Comparison of ENCODE assay signal across 19 cellular contexts in genomic region chr19:51461723-51462161, GRCh38. TPM values are rescaled to one million over a fixed set of nuclear protein-coding genes. Genes with fewer than 3 reads are reported as not detected.
A peak's percentile ranks its signal among the peaks of the same experiment; 100 is the strongest.
DNase-seq lines count a peak whose midpoint lies in the region; ATAC-seq and TF ChIP-seq lines count a peak whose summit lies in the region.
"Had no signal": no experiment of that assay in that cellular context is flagged by ENCODE, and none has a peak within 500 bp of the region (broad histone marks: within the 10 kb centered on the region; RNA-seq: fewer than 3 reads in every experiment).

No MANE protein-coding gene starts in this region.

- H3K4me3 ChIP-seq in lower lobe of right lung (no peak overlapping the region), upper lobe of left lung (no peak overlapping the region), Karpas-422 (ENCODE audit: low read length) (no peak overlapping the region)
- H3K4me3 ChIP-seq: breast epithelium, gastrocnemius medialis had no signal

- H3K4me2 ChIP-seq in Karpas-422 (ENCODE audit: low read depth, low read length, poor library complexity, severe bottlenecking) = no peak overlapping the region

- no peak overlapping the region for H3K27ac Mint-ChIP-seq in activated CD4-positive, alpha-beta memory T cell treated with anti-CD3 and anti-CD28 coated beads, Interleukin-2, amount 10 ng/mL, durations not matched to agents 7 days and 5 days
- H3K27ac Mint-ChIP-seq in activated CD4-positive, alpha-beta memory T cell treated with anti-CD3 and anti-CD28 coated beads for 36 hours = no peak overlapping the region
- H3K27ac Mint-ChIP-seq: activated naive CD4-positive, alpha-beta T cell treated with anti-CD3 and anti-CD28 coated beads for 36 hours; progenitor cell of endocrine pancreas had no signal

- WGBS in upper lobe of left lung, 2 donors = 40 to 59% methylated on average over 3 to 8 of the region's 8 CpGs

- no peaks in the 10 kb centered on the region for H3K9me3 Mint-ChIP-seq in activated CD4-positive, alpha-beta memory T cell treated with anti-CD3 and anti-CD28 coated beads, Interleukin-2, amount 10 ng/mL, durations not matched to agents 7 days and 5 days
- H3K9me3 Mint-ChIP-seq in activated CD4-positive, alpha-beta memory T cell treated with anti-CD3 and anti-CD28 coated beads for 36 hours = no peaks in the 10 kb centered on the region
- H3K9me3 Mint-ChIP-seq: activated naive CD4-positive, alpha-beta T cell treated with anti-CD3 and anti-CD28 coated beads for 36 hours had no signal

- H3K4me1 ChIP-seq in lower lobe of right lung (no peaks in the 10 kb centered on the region), upper lobe of left lung (peaks cover 0 to 18% (median 3%) of the 10 kb centered on the region in 4 donors), Karpas-422 (ENCODE audit: low read length) (no peaks in the 10 kb centered on the region)
- H3K4me1 ChIP-seq: breast epithelium, Caco-2, gastrocnemius medialis had no signal

- peaks cover 27% of the 10 kb centered on the region for H3K27me3 Mint-ChIP-seq in activated CD4-positive, alpha-beta memory T cell treated with anti-CD3 and anti-CD28 coated beads, Interleukin-2, amount 10 ng/mL, durations not matched to agents 7 days and 5 days
- H3K27me3 Mint-ChIP-seq in activated CD4-positive, alpha-beta memory T cell treated with anti-CD3 and anti-CD28 coated beads for 36 hours = peaks cover 34% of the 10 kb centered on the region

- no peaks in the 10 kb centered on the region for H3K36me3 ChIP-seq in lower lobe of right lung
- H3K36me3 ChIP-seq in upper lobe of left lung = no peaks in the 10 kb centered on the region
- no peaks in the 10 kb centered on the region for H3K36me3 ChIP-seq in Karpas-422 (ENCODE audit: insufficient read depth, low read length)
- H3K36me3 ChIP-seq: breast epithelium, gastrocnemius medialis, WERI-Rb-1 had no signal

- no peaks in the 10 kb centered on the region for H3K36me3 Mint-ChIP-seq in activated CD4-positive, alpha-beta memory T cell treated with anti-CD3 and anti-CD28 coated beads, Interleukin-2, amount 10 ng/mL, durations not matched to agents 7 days and 5 days (ENCODE audit: low read depth)
- H3K36me3 Mint-ChIP-seq in activated CD4-positive, alpha-beta memory T cell treated with anti-CD3 and anti-CD28 coated beads for 36 hours = peaks cover 1% of the 10 kb centered on the region

- peak overlapping the region; percentile 52 for H3K27ac ChIP-seq in caudate nucleus (ENCODE audit: low read depth, low read length)
- no peak overlapping the region for H3K27ac ChIP-seq in lower lobe of right lung
- peak overlapping the region in 2 of 4 donors; percentile 5 to 71 for H3K27ac ChIP-seq in upper lobe of left lung
- no peak overlapping the region for H3K27ac ChIP-seq in Karpas-422 (ENCODE audit: low read length)
- H3K27ac ChIP-seq: breast epithelium, gastrocnemius medialis, WERI-Rb-1 had no signal

- no peak overlapping the region for H2AFZ ChIP-seq in Karpas-422 (ENCODE audit: low read length)

- no peaks in the 10 kb centered on the region for H3K9me2 ChIP-seq in Karpas-422 (replicated peaks; ENCODE audit: insufficient read depth, low read length)

- no peak for TF ChIP-seq EP300 in upper lobe of left lung (IDR thresholded peaks at IDR 0.05)

- POLR2A ChIA-PET in activated CD4-positive, alpha-beta memory T cell treated with anti-CD3 and anti-CD28 coated beads, Interleukin-2, amount 10 ng/mL, durations not matched to agents 7 days and 5 days (lab: Charles Lee) = no interaction called here
- POLR2A ChIA-PET in activated CD4-positive, alpha-beta memory T cell treated with anti-CD3 and anti-CD28 coated beads for 36 hours (lab: Charles Lee) = no interaction called here

- H3K27me3 ChIP-seq in lower lobe of right lung (ENCODE audit: low read depth) (peaks cover 30% of the 10 kb centered on the region), upper lobe of left lung (peaks cover 0 to 4% (median 0%) of the 10 kb centered on the region in 4 donors), Karpas-422 (ENCODE audit: low read length) (no peaks in the 10 kb centered on the region)

- H3K4me3 Mint-ChIP-seq in activated CD4-positive, alpha-beta memory T cell treated with anti-CD3 and anti-CD28 coated beads, Interleukin-2, amount 10 ng/mL, durations not matched to agents 7 days and 5 days = no peak overlapping the region
- H3K4me3 Mint-ChIP-seq in activated CD4-positive, alpha-beta memory T cell treated with anti-CD3 and anti-CD28 coated beads for 36 hours = no peak overlapping the region
- H3K4me3 Mint-ChIP-seq: activated naive CD4-positive, alpha-beta T cell treated with anti-CD3 and anti-CD28 coated beads for 36 hours had no signal

- H4K20me1 ChIP-seq in Karpas-422 (ENCODE audit: insufficient read depth, low read depth, low read length) = no peaks in the 10 kb centered on the region

- DNase-seq in activated CD4-positive, alpha-beta memory T cell treated with anti-CD3 and anti-CD28 coated beads, Interleukin-2, amount 10 ng/mL, durations not matched to agents 7 days and 5 days = peak; percentile 10
- no peak for DNase-seq in activated CD4-positive, alpha-beta memory T cell treated with anti-CD3 and anti-CD28 coated beads for 36 hours
- peak in 7 of 61 donors; percentile 7 to 29 (median 17) for DNase-seq in caudate nucleus (lab: John Stamatoyannopoulos, UW)
- DNase-seq in lower lobe of right lung = no peak
- DNase-seq in upper lobe of left lung = peak in 1 of 2 donors; percentile 39
- no peak for DNase-seq in Karpas-422
- DNase-seq in occipital lobe (lab: John Stamatoyannopoulos, UW) = no peak
- DNase-seq in OCI-M2 (lab: John Stamatoyannopoulos, UW; ENCODE audit: unreplicated experiment) = no peak
- DNase-seq: activated naive CD4-positive, alpha-beta T cell treated with anti-CD3 and anti-CD28 coated beads for 36 hours; Caco-2; NCI-H1048; NCI-H2171 treated with DMSO at 0.1 percent for 48 hours; trophoblast cell; WERI-Rb-1 had no signal

- no peak overlapping the region for H3K9ac ChIP-seq in Karpas-422 (ENCODE audit: low read length)

- TF ChIP-seq CTCF in lower lobe of right lung (IDR thresholded peaks at IDR 0.05) (no peak), upper lobe of left lung (IDR thresholded peaks at IDR 0.05) (no peak)

- TF ChIP-seq POLR2A in upper lobe of left lung (IDR thresholded peaks at IDR 0.05) = peak in 1 of 4 donors; percentile 35

- no peaks in the 10 kb centered on the region for H3K79me2 ChIP-seq in Karpas-422 (ENCODE audit: low read length)

- ATAC-seq in lower lobe of right lung (peak; percentile 20 to 48), upper lobe of left lung (ENCODE audit: low FRiP score in 2 of 2) (peak; percentile 35 to 57)
- ATAC-seq: gastrocnemius medialis had no signal

- intact Hi-C loops in activated CD4-positive, alpha-beta memory T cell treated with anti-CD3 and anti-CD28 coated beads for 36 hours (cut with micrococcal nuclease) = no loop called here
- intact Hi-C loops in lower lobe of right lung (cut with DNase I) = no loop called here

- H3K4me1 Mint-ChIP-seq in activated CD4-positive, alpha-beta memory T cell treated with anti-CD3 and anti-CD28 coated beads, Interleukin-2, amount 10 ng/mL, durations not matched to agents 7 days and 5 days = peaks cover 17% of the 10 kb centered on the region
- H3K4me1 Mint-ChIP-seq in activated CD4-positive, alpha-beta memory T cell treated with anti-CD3 and anti-CD28 coated beads for 36 hours (ENCODE audit: low read depth) = peaks cover 21% of the 10 kb centered on the region

- H3K9me3 ChIP-seq in lower lobe of right lung (no peaks in the 10 kb centered on the region), upper lobe of left lung (no peaks in the 10 kb centered on the region), Karpas-422 (ENCODE audit: low read length) (no peaks in the 10 kb centered on the region)
- H3K9me3 ChIP-seq: breast epithelium, gastrocnemius medialis had no signal

- CTCF ChIA-PET in activated CD4-positive, alpha-beta memory T cell treated with anti-CD3 and anti-CD28 coated beads, Interleukin-2, amount 10 ng/mL, durations not matched to agents 7 days and 5 days (lab: Charles Lee) = interaction anchor here (1.1 kb wide), 1 partner anchor 20 kb away, joined by 3 read pairs; no protein-coding TSS in a partner anchor
- CTCF ChIA-PET in activated CD4-positive, alpha-beta memory T cell treated with anti-CD3 and anti-CD28 coated beads for 36 hours (lab: Charles Lee) = interaction anchor here (2.3 to 4.1 kb wide), 2 partner anchors 12 to 41 kb away, joined by 8 to 25 read pairs; no protein-coding TSS in a partner anchor

RNA-seq across cellular contexts. Expression of gene SIGLEC8, which starts 3.5 kb away (rescaled TPM):
- not detected for total RNA-seq in activated CD4-positive, alpha-beta memory T cell treated with anti-CD3 and anti-CD28 coated beads, Interleukin-2, amount 10 ng/mL, durations not matched to agents 7 days and 5 days
- not detected for total RNA-seq in activated CD4-positive, alpha-beta memory T cell treated with anti-CD3 and anti-CD28 coated beads for 36 hours
- total RNA-seq in lower lobe of right lung = 3.0 TPM
- total RNA-seq in upper lobe of left lung = 1 to 10 TPM in 3 of 6 donors, under 1 TPM in 3; 0.78 to 4.2 (median 1.8) TPM
- not detected in 2 replicates for total RNA-seq in Karpas-422 (2014; rRNA removed; shearing (Covaris generic); ENCODE audit: low replicate concordance)
- total RNA-seq in occipital lobe = 2.0 TPM
- total RNA-seq: A172; activated naive CD4-positive, alpha-beta T cell treated with anti-CD3 and anti-CD28 coated beads for 36 hours; Caco-2; HT1080; progenitor cell of endocrine pancreas had no signal

RNA-seq across cellular contexts. Expression of gene CEACAM18, which starts 16.6 kb away (rescaled TPM):
- total RNA-seq in activated CD4-positive, alpha-beta memory T cell treated with anti-CD3 and anti-CD28 coated beads, Interleukin-2, amount 10 ng/mL, durations not matched to agents 7 days and 5 days = not detected
- total RNA-seq in activated CD4-positive, alpha-beta memory T cell treated with anti-CD3 and anti-CD28 coated beads for 36 hours = not detected
- total RNA-seq in lower lobe of right lung (not detected), upper lobe of left lung (not detected), occipital lobe (not detected)
- not detected in 2 replicates for total RNA-seq in Karpas-422 (2014; rRNA removed; shearing (Covaris generic); ENCODE audit: low replicate concordance)
- total RNA-seq: A172; activated naive CD4-positive, alpha-beta T cell treated with anti-CD3 and anti-CD28 coated beads for 36 hours; breast epithelium; Caco-2; gastrocnemius medialis; HT1080; progenitor cell of endocrine pancreas had no signal

RNA-seq across cellular contexts. Expression of gene SIGLEC12, which starts 39.9 kb away (rescaled TPM):
- total RNA-seq in activated CD4-positive, alpha-beta memory T cell treated with anti-CD3 and anti-CD28 coated beads, Interleukin-2, amount 10 ng/mL, durations not matched to agents 7 days and 5 days = under 1 TPM; 0.35 to 0.43 TPM
- under 1 TPM; 0.22 to 0.24 TPM for total RNA-seq in activated CD4-positive, alpha-beta memory T cell treated with anti-CD3 and anti-CD28 coated beads for 36 hours
- total RNA-seq in lower lobe of right lung = 5.9 TPM
- 1 to 10 TPM in 4 of 6 donors, under 1 TPM in 1, not detected in 1; 0.30 to 4.5 (median 3.3) TPM for total RNA-seq in upper lobe of left lung
- not detected in 2 replicates for total RNA-seq in Karpas-422 (2014; rRNA removed; shearing (Covaris generic); ENCODE audit: low replicate concordance)
- not detected for total RNA-seq in occipital lobe
- total RNA-seq: A172; activated naive CD4-positive, alpha-beta T cell treated with anti-CD3 and anti-CD28 coated beads for 36 hours; Caco-2; gastrocnemius medialis; HT1080; progenitor cell of endocrine pancreas had no signal

RNA-seq across cellular contexts. Expression of gene SIGLEC10, which starts 44.3 kb away (rescaled TPM):
- total RNA-seq in activated CD4-positive, alpha-beta memory T cell treated with anti-CD3 and anti-CD28 coated beads, Interleukin-2, amount 10 ng/mL, durations not matched to agents 7 days and 5 days = under 1 TPM; 0.45 to 0.88 TPM
- under 1 TPM; 0.19 to 0.26 TPM for total RNA-seq in activated CD4-positive, alpha-beta memory T cell treated with anti-CD3 and anti-CD28 coated beads for 36 hours
- total RNA-seq in lower lobe of right lung = 17.4 TPM
- total RNA-seq in upper lobe of left lung = 10 to 100 TPM; 13.2 to 76.5 (median 16.9) TPM
- total RNA-seq in Karpas-422 (2014; rRNA removed; shearing (Covaris generic); ENCODE audit: low replicate concordance) = 500 and 730 TPM in 2 replicates
- total RNA-seq in occipital lobe = 1.6 TPM
- total RNA-seq: A172; activated naive CD4-positive, alpha-beta T cell treated with anti-CD3 and anti-CD28 coated beads for 36 hours; Caco-2; HT1080; progenitor cell of endocrine pancreas had no signal
